Comparison of ENCODE assay signal across 1 cellular context in the genomic region with DNA sequence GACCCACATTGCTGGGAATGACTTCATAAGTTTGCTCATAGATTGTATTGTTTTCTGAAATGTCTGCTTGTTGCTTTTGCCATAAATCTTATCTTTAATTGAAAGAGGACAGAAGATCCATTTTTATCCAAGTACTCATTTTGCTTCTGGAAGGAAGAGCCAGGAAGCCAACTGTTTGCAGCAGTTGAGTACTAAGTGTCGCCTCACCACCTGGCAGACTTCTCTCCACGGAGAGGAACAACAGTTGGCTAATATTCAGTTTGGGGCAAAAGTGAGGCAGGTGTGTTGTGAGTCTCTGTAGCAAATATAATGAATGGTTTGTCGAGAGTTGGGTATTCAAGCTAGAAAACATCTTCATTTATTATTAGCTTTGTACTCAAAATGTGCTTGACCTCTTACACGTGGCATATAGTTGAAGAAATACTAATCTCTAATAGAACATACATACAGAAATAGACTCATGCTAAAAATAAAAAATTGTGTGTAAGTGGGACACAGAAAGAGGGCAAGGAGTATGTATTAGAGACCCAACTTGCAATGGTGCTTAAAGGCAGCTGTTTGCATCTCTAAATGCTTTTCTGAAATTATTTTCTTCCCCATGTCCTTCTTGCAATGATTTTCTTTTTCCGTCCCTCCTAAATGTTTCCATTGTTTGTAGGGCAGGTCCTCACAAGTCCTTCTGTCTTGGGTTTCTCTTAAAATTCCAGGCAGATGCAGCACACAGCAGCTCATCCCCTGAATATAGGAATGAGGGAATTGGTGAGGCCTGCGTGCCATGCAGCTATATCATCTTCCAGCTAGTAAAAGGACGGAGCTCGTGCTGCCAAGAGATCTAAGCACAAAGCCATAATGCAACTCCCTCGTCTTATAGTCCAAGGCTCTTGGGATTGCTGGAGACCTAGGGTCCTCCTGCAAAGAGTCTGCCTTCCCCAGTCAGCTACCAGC.
TF ChIP-seq lines count a peak whose summit lies in the region.

No MANE protein-coding gene starts in this region.

TF ChIP-seq in IMR-90, 13 proteins besides CTCF, POLR2A, EP300 and RAD21:
- TF ChIP-seq CEBPB (IDR thresholded peaks at IDR 0.05; ENCODE audit: low read depth, low read length) = no peak
- no peak for TF ChIP-seq FOS (IDR thresholded peaks at IDR 0.05; ENCODE audit: low read depth, low read length)
- TF ChIP-seq RCOR1 (IDR thresholded peaks at IDR 0.05; ENCODE audit: insufficient replicate concordance, low read length) = no peak
- TF ChIP-seq BHLHE40 (IDR thresholded peaks at IDR 0.05; ENCODE audit: low read depth, low read length) = no peak
- TF ChIP-seq NFE2L2 (IDR thresholded peaks at IDR 0.05; ENCODE audit: low read depth, low read length) = no peak
- TF ChIP-seq RFX5 (IDR thresholded peaks at IDR 0.05; ENCODE audit: low read depth, low read length) = no peak
- no peak for TF ChIP-seq CHD1 (IDR thresholded peaks at IDR 0.05; ENCODE audit: low read depth, low read length)
